27 cellular contexts compared by ENCODE assay signal in the genomic region with DNA sequence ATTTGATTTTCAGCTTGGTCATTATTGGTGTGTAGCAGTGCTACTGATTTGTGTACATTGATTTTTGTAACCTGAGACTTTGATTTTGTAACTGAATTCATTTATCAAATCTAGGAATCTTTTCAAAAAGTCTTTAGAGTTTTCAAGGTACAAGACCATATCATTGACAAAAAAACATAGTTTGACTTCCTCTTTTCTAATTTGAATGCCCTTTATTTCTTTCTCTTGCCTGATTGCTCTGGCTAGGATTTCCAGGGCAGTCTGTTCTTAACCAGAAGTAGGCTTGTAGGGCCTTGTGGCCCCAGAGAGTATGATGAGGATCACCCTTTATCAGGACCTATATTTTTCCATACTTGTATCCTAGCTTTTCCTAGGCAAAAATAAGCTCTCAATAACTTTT.
"Had no signal": no experiment of that assay in that cellular context is flagged by ENCODE, and none has a peak within 500 bp of the region (broad histone marks: within the 10 kb centered on the region; RNA-seq: fewer than 3 reads in every experiment).

No MANE protein-coding gene starts in this region.

- H3K79me2 ChIP-seq: parathyroid adenoma had no signal

- H3K4me1 ChIP-seq: parathyroid adenoma, right atrium auricular region, right lobe of liver, upper lobe of right lung had no signal

- H3K4me2 ChIP-seq: neural progenitor cell, smooth muscle cell had no signal

- H3K36me3 ChIP-seq: left ventricle myocardium inferior, neural progenitor cell, neutrophil, right atrium auricular region, right lobe of liver, stomach, thoracic aorta, tibial artery, upper lobe of right lung had no signal

- DNase-seq: hippocampal formation; immature natural killer cell; kidney; left ventricle myocardium inferior; mesendoderm; naive B cell; natural killer cell; nephron progenitor cell; occipital lobe; right lobe of liver; stimulated activated CD4-positive, alpha-beta T cell treated with anti-CD3 and anti-CD28 coated beads, Interleukin-1b, Interleukin-23, amount 100 ng/mL, for 48 hours; stimulated activated CD4-positive, alpha-beta T cell treated with anti-CD3 and anti-CD28 coated beads, Interleukin-2, amount 100 ng/mL, for 48 hours; stimulated activated CD4-positive, alpha-beta T cell treated with anti-CD3 and anti-CD28 coated beads, Interleukin-4, amount 100 ng/mL, for 4 hours; stimulated activated CD8-positive, alpha-beta memory T cell treated with anti-CD3 and anti-CD28 coated beads, Interleukin-4, amount 100 ng/mL, for 48 hours; stimulated activated naive B cell treated with anti-CD40 and anti-IgM and Interleukin-4, amounts not matched to agents 10 μg/mL and 1 μg/mL and 100 μg/mL, for 72 hours; stimulated activated naive CD8-positive, alpha-beta T cell treated with anti-CD3 and anti-CD28 coated beads, Interleukin-15, Interleukin-2, amounts not matched to agents 100 U/mL and 50 U/mL, for 24 hours; stomach; tibial artery; trophoblast cell; upper lobe of right lung had no signal

- H2AFZ ChIP-seq: neural progenitor cell, parathyroid adenoma had no signal

- ATAC-seq: natural killer cell; right lobe of liver; stimulated activated naive B cell treated with anti-CD40 and anti-IgM and Interleukin-4, amounts not matched to agents 10 μg/mL and 1 μg/mL and 100 μg/mL, for 72 hours; stimulated activated naive CD8-positive, alpha-beta T cell treated with anti-CD3 and anti-CD28 coated beads, Interleukin-15, Interleukin-2, amounts not matched to agents 100 U/mL and 50 U/mL, for 24 hours; upper lobe of right lung had no signal

- H3K9ac ChIP-seq: neural progenitor cell, parathyroid adenoma had no signal

- H3K27me3 ChIP-seq: neural progenitor cell, neutrophil, right atrium auricular region, right lobe of liver, stomach, tibial artery, upper lobe of right lung had no signal

- H3K9me3 ChIP-seq: neutrophil, right atrium auricular region, right lobe of liver, stomach, thoracic aorta, upper lobe of right lung had no signal

- H3K4me3 ChIP-seq: left ventricle myocardium inferior, lung, neural progenitor cell, right atrium auricular region, right lobe of liver, smooth muscle cell, stomach, thoracic aorta, tibial artery, upper lobe of right lung had no signal

- H3K27ac ChIP-seq: left ventricle myocardium inferior, neural progenitor cell, neutrophil, parathyroid adenoma, right atrium auricular region, right lobe of liver, stomach, thoracic aorta, upper lobe of right lung had no signal
